Comparison of ENCODE assay signal across 8 cellular contexts in the genomic region with DNA sequence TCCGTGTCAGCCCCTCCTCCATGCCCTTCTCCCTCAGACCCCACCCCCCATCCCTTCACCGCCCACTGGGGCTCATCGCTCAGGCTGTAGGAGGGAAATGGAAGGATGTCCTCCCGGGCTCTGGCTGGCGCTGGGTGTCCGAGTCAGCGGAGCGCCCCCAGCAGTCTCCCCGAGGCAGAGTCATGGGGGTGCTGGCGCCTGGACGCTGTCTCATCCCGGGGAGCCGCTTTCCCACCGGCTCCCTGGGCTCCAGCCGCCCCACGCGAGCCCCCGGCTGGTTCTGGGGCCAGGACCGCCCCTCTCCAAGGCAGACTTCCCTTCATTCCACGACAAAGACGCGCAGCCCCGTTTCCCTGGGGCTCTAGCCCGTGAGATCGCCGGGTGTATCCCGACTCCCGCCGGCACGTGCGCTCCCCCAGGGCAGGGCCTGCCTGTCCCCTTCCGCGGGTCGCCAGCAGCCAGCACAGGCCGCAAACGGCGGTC. TPM values are rescaled to one million over a fixed set of nuclear protein-coding genes. Genes with fewer than 3 reads are reported as not detected.
DNase-seq lines count a peak whose midpoint lies in the region; ATAC-seq and TF ChIP-seq lines count a peak whose summit lies in the region.

No MANE protein-coding gene starts in this region.

- H3K36me3 Mint-ChIP-seq in neural crest cell (ENCODE audit: low read depth), result no peaks in the 10 kb centered on the region

- peak overlapping the region; percentile 94 for H3K4me3 Mint-ChIP-seq in neural crest cell

- peak; percentile 23 for ATAC-seq in GM21360 (IDR thresholded peaks at IDR 0.05; ENCODE audit: unreplicated experiment)
- no peak for ATAC-seq in HG02610 (IDR thresholded peaks at IDR 0.05; ENCODE audit: unreplicated experiment)

- DNase-seq in ELF-1 (ENCODE audit: low read depth, low spot score) (peak; percentile 76), LoVo (ENCODE audit: low spot score) (peak; percentile 41), fibroblast of the aortic adventitia (ENCODE audit: low read depth) (peak; percentile 62), neural crest cell (ENCODE audit: low read depth, low spot score) (peak; percentile 53), activated gamma-delta T cell (lab: John Stamatoyannopoulos, UW) (no peak)
- peak; percentile 77 for DNase-seq in activated CD8-positive, alpha-beta memory T cell treated with anti-CD3 and anti-CD28 coated beads, Interleukin-2, amount 50 U/mL, for 48 hours

- H3K27ac Mint-ChIP-seq in neural crest cell (ENCODE audit: unreplicated experiment), result peak overlapping the region; percentile 92

- TF ChIP-seq CTCF in fibroblast of the aortic adventitia (IDR thresholded peaks at IDR 0.05; ENCODE audit: insufficient read depth, low read length), result peak; percentile 34
- no peak for TF ChIP-seq CTCF in neural crest cell (conservative IDR thresholded peaks at IDR 0.05)

- peaks cover 27% of the 10 kb centered on the region for H3K4me1 Mint-ChIP-seq in neural crest cell

- peak overlapping the region; percentile 76 for H3K4me3 ChIP-seq in fibroblast of the aortic adventitia (ENCODE audit: low read depth, low read length)

- no peaks in the 10 kb centered on the region for H3K9me3 Mint-ChIP-seq in neural crest cell

- H3K27me3 Mint-ChIP-seq in neural crest cell (ENCODE audit: low read depth), result peaks cover 14% of the 10 kb centered on the region

RNA-seq across cellular contexts. Expression of a gene that starts 0.4 kb away (rescaled TPM):
- 21.8 and 70.1 TPM in 2 replicates for total RNA-seq in fibroblast of the aortic adventitia (ENCODE audit: low replicate concordance)
- total RNA-seq in neural crest cell, result 51.1 and 52.7 TPM in 2 replicates

RNA-seq across cellular contexts. Expression of a gene that starts 5.6 kb away (rescaled TPM):
- 30.7 and 38.8 TPM in 2 replicates for total RNA-seq in fibroblast of the aortic adventitia (ENCODE audit: low replicate concordance)
- total RNA-seq in neural crest cell, result 210 and 224 TPM in 2 replicates

RNA-seq across cellular contexts. Expression of a gene that starts 5.7 kb away (rescaled TPM):
- total RNA-seq in fibroblast of the aortic adventitia (ENCODE audit: low replicate concordance) (1.1 and 1.8 TPM in 2 replicates), neural crest cell (7.0 and 7.2 TPM in 2 replicates)

RNA-seq across cellular contexts. Expression of a gene that starts 6.4 kb away (rescaled TPM):
- 10.6 and 21.1 TPM in 2 replicates for total RNA-seq in fibroblast of the aortic adventitia (ENCODE audit: low replicate concordance)
- 15.0 and 15.4 TPM in 2 replicates for total RNA-seq in neural crest cell

RNA-seq across cellular contexts. Expression of a gene that starts 14.9 kb away (rescaled TPM):
- under 0.01 TPM in 1 of 2 replicates, not detected in the other for total RNA-seq in fibroblast of the aortic adventitia (ENCODE audit: low replicate concordance)
- total RNA-seq in neural crest cell, result 2.5 and 3.0 TPM in 2 replicates
